Comparison of ENCODE assay signal across 22 cellular contexts in genomic region chr17:74362811-74363498, GRCh38. TPM values are rescaled to one million over a fixed set of nuclear protein-coding genes. Genes with fewer than 3 reads are reported as not detected.
DNase-seq lines count a peak whose midpoint lies in the region; ATAC-seq and TF ChIP-seq lines count a peak whose summit lies in the region.
"Had no signal": no experiment of that assay in that cellular context is flagged by ENCODE, and none has a peak within 500 bp of the region (broad histone marks: within the 10 kb centered on the region; RNA-seq: fewer than 3 reads in every experiment).

No MANE protein-coding gene starts in this region.

- 81% methylated on average over 14 of the region's 14 CpGs for WGBS in smooth muscle cell (ENCODE audit: low lambda C conversion rate)

- H3K27ac ChIP-seq in smooth muscle cell (ENCODE audit: low read depth) = no peak overlapping the region
- H3K27ac ChIP-seq: brain microvascular endothelial cell, hepatocyte, PC-9, suprapubic skin had no signal

- H3K4me3 Mint-ChIP-seq in brain (peak overlapping the region; percentile 32 to 85 (median 81)), neural crest cell (no peak overlapping the region)
- H3K4me3 Mint-ChIP-seq: activated CD4-positive, alpha-beta T cell treated with anti-CD3 and anti-CD28 coated beads for 36 hours had no signal

- no peak for ATAC-seq in HG03354 (IDR thresholded peaks at IDR 0.05; ENCODE audit: poor library complexity, severe bottlenecking, unreplicated experiment)
- ATAC-seq: activated CD4-positive, alpha-beta T cell treated with anti-CD3 and anti-CD28 coated beads for 36 hours had no signal

- H3K36me3 ChIP-seq in smooth muscle cell (ENCODE audit: low read depth) = no peaks in the 10 kb centered on the region
- H3K36me3 ChIP-seq: brain microvascular endothelial cell, suprapubic skin had no signal

- H3K79me2 ChIP-seq in smooth muscle cell (ENCODE audit: low read depth) = no peaks in the 10 kb centered on the region
- H3K79me2 ChIP-seq: hepatocyte had no signal

- no peaks in the 10 kb centered on the region for H4K20me1 ChIP-seq in smooth muscle cell (ENCODE audit: low read depth)

- H3K27me3 Mint-ChIP-seq in brain (peaks cover 3% of the 10 kb centered on the region), neural crest cell (ENCODE audit: low read depth) (peaks cover 11% of the 10 kb centered on the region)

- H3K4me1 ChIP-seq in smooth muscle cell (ENCODE audit: low read depth) = peaks cover 14% of the 10 kb centered on the region
- H3K4me1 ChIP-seq: suprapubic skin had no signal

- H3F3A ChIP-seq in smooth muscle cell (ENCODE audit: low read depth) = no peaks in the 10 kb centered on the region

- no peak overlapping the region for H3K9ac ChIP-seq in smooth muscle cell (ENCODE audit: low read depth)
- H3K9ac ChIP-seq: SK-N-SH had no signal

- H3K4me3 ChIP-seq in smooth muscle cell = no peak overlapping the region
- H3K4me3 ChIP-seq: hepatocyte, PC-9, suprapubic skin had no signal

- DNase-seq in DMS79 (lab: John Stamatoyannopoulos, UW) (peak; percentile 36), NCI-H2171 (lab: John Stamatoyannopoulos, UW) (peak; percentile 56), neural crest cell (ENCODE audit: low read depth, low spot score) (no peak), mesenteric fat pad (ENCODE audit: low spot score) (no peak), COR-L47 (lab: John Stamatoyannopoulos, UW) (no peak), smooth muscle cell (lab: John Stamatoyannopoulos, UW; ENCODE audit: unreplicated experiment) (no peak)
- DNase-seq: activated CD4-positive, alpha-beta T cell treated with anti-CD3 and anti-CD28 coated beads for 36 hours; activated naive CD4-positive, alpha-beta T cell treated with anti-CD3 and anti-CD28 coated beads, Interleukin-2, amount 50 U/mL, for 16 hours; brain microvascular endothelial cell; Calu3; left cardiac atrium; MM.1S; NCI-H510A treated with DMSO at 0.1 percent for 48 hours; PC-9; SK-N-SH; stimulated activated CD4-positive, alpha-beta T cell treated with anti-CD3 and anti-CD28 coated beads, Interleukin-2, amount 100 ng/mL, for 48 hours had no signal

- H3K4me1 Mint-ChIP-seq in brain = peaks cover 65% of the 10 kb centered on the region
- peaks cover 36% of the 10 kb centered on the region for H3K4me1 Mint-ChIP-seq in neural crest cell
- H3K4me1 Mint-ChIP-seq: activated CD4-positive, alpha-beta T cell treated with anti-CD3 and anti-CD28 coated beads for 36 hours had no signal

- H3K27ac Mint-ChIP-seq in brain (peak overlapping the region; percentile 94 to 99 (median 95)), neural crest cell (ENCODE audit: unreplicated experiment) (peak overlapping the region; percentile 35)
- H3K27ac Mint-ChIP-seq: activated CD4-positive, alpha-beta T cell treated with anti-CD3 and anti-CD28 coated beads for 36 hours had no signal

- H3K36me3 Mint-ChIP-seq in brain (peaks cover 6% of the 10 kb centered on the region), neural crest cell (ENCODE audit: low read depth) (no peaks in the 10 kb centered on the region)

- H3K9me3 Mint-ChIP-seq in brain (peaks cover 0 to 4% (median 0%) of the 10 kb centered on the region in 5 experiments), neural crest cell (no peaks in the 10 kb centered on the region)

- peaks cover 46% of the 10 kb centered on the region for H3K27me3 ChIP-seq in smooth muscle cell (ENCODE audit: low read depth)

- H2AFZ ChIP-seq in smooth muscle cell (ENCODE audit: low read depth) = no peak overlapping the region
- H2AFZ ChIP-seq: hepatocyte, PC-9 had no signal

- no peak for TF ChIP-seq CTCF in brain (conservative IDR thresholded peaks at IDR 0.05)
- TF ChIP-seq CTCF in neural crest cell (conservative IDR thresholded peaks at IDR 0.05) = no peak
- TF ChIP-seq CTCF in smooth muscle cell (IDR thresholded peaks at IDR 0.05; ENCODE audit: borderline replicate concordance, insufficient read depth, poor library complexity, severe bottlenecking) = no peak

- H3K9me3 ChIP-seq in smooth muscle cell (replicated peaks; ENCODE audit: low read depth) = no peaks in the 10 kb centered on the region
- H3K9me3 ChIP-seq: SK-N-SH, suprapubic skin had no signal

- H3K4me2 ChIP-seq in smooth muscle cell = no peak overlapping the region
- H3K4me2 ChIP-seq: hepatocyte, PC-9, SK-N-SH had no signal

RNA-seq across cellular contexts. Expression of gene BTBD17, which starts 1.3 kb away (rescaled TPM):
- polyA plus RNA-seq in brain (ENCODE audit: insufficient read depth, low read depth, low replicate concordance) (48.3 TPM), smooth muscle cell (not detected in 2 replicates)
- total RNA-seq in neural crest cell (12.3 and 12.7 TPM in 2 replicates), mesenteric fat pad (not detected), smooth muscle cell (not detected in 2 replicates)
- total RNA-seq: activated CD4-positive, alpha-beta T cell treated with anti-CD3 and anti-CD28 coated beads for 36 hours; Calu3; left cardiac atrium; mononuclear cell; PC-9; suprapubic skin had no signal
- polyA plus RNA-seq: fibroblast of lung, SK-N-SH had no signal

RNA-seq across cellular contexts. Expression of gene GPR142, which starts 4.4 kb away (rescaled TPM):
- 0.51 TPM for polyA plus RNA-seq in brain (ENCODE audit: insufficient read depth, low read depth, low replicate concordance)
- total RNA-seq in neural crest cell = 0.23 TPM in 1 of 2 replicates, not detected in the other
- total RNA-seq in mesenteric fat pad = not detected
- total RNA-seq in smooth muscle cell = not detected in 2 replicates
- polyA plus RNA-seq in smooth muscle cell = not detected in 2 replicates
- total RNA-seq: activated CD4-positive, alpha-beta T cell treated with anti-CD3 and anti-CD28 coated beads for 36 hours; Calu3; fibroblast of lung; hepatocyte; mononuclear cell; PC-9; suprapubic skin had no signal
- polyA plus RNA-seq: fibroblast of lung, hepatocyte, SK-N-SH had no signal

RNA-seq across cellular contexts. Expression of gene KIF19, which starts 36.9 kb away (rescaled TPM):
- 48.2 TPM for polyA plus RNA-seq in brain (ENCODE audit: insufficient read depth, low read depth, low replicate concordance)
- 0.25 and 0.63 TPM in 2 replicates for total RNA-seq in neural crest cell
- total RNA-seq in mesenteric fat pad = 1.9 TPM
- not detected in 2 replicates for total RNA-seq in smooth muscle cell
- not detected in 2 replicates for polyA plus RNA-seq in smooth muscle cell
- total RNA-seq: Calu3, PC-9 had no signal
- polyA plus RNA-seq: fibroblast of lung, SK-N-SH had no signal

Comparison
In these comparisons a context has a peak if more than half of its experiments do, and no peak if none do; other contexts are left out.
1. DNase-seq: peak in DMS79 (single experiment) and NCI-H2171 (single experiment); none in neural crest cell (single experiment), mesenteric fat pad (single experiment), COR-L47 (single experiment) and smooth muscle cell (single experiment).
2. RNA of gene BTBD17, which starts 1.3 kb away (total RNA-seq): 12.3 to 12.7 TPM in neural crest cell; not detected in mesenteric fat pad (single experiment) and not detected in smooth muscle cell; every median in the first group is over 10 times any median in the second.